In the genomic region with DNA sequence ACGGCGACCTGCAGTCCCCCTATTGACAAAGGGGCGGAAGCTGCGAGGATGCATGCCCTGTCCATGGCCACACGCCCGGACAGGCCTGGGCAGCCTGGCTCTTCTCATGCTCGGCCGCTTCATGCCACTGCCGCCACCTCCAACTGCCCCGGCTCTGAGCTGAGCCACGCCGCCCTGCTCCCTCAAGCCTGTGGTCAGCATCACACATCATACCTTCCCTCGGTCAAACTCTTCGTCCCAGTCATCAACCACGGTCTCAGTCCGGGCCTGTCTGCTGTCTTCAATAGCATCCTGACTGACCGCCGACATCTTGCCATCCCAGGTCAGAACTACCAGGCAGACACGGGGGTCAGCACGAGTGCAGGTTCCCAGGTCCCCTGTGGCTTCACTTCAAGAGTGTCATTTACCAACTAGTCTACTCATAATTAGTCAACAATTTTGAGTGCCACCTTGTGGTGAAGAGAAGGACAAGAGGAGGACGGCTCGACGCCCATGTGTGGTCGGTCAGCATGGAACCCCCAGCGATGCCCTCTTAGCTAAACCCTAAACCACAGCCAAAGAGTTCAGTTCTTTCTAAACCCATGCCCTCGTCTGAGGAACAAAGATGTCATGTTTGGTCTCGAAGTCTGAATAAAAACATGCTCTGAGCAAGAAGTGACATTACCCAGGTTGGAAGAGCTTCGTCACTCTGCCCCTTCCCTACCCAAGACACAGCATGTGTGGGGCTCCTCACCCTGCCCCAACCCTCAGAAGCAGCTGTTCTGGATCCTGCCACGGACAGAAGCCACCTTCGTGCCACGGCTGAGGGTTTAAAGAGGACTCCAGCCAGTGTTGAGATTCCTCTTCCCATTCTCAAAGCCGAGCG, we compare ENCODE assay signal across 8 cellular contexts. TPM values are rescaled to one million over a fixed set of nuclear protein-coding genes. Genes with fewer than 3 reads are reported as not detected.
DNase-seq lines count a peak whose midpoint lies in the region; ATAC-seq and TF ChIP-seq lines count a peak whose summit lies in the region.

No MANE protein-coding gene starts in this region.

- no peaks in the 10 kb centered on the region for H3K27me3 ChIP-seq in esophagus squamous epithelium

- no peaks in the 10 kb centered on the region for H3K9me3 ChIP-seq in esophagus squamous epithelium

- intact Hi-C loops in esophagus squamous epithelium (cut with DNase I): no loop called here

- DNase-seq in stimulated activated CD4-positive, alpha-beta T cell treated with anti-CD3 and anti-CD28 coated beads, Interleukin-15, amount 100 ng/mL, for 24 hours: peak; percentile 24
- DNase-seq in stimulated activated CD4-positive, alpha-beta T cell treated with anti-CD3 and anti-CD28 coated beads, Interleukin-1b, Interleukin-23, amount 100 ng/mL, for 48 hours: no peak
- DNase-seq in esophagus squamous epithelium (lab: John Stamatoyannopoulos, UW) (no peak), pons (ENCODE audit: low spot score) (peak; percentile 80), NOMO-1 treated with dmso at 0.1 percent for 144 hours (lab: John Stamatoyannopoulos, UW; ENCODE audit: unreplicated experiment) (no peak)

- 76 to 82% methylated on average over 22 to 29 of the region's 33 CpGs for WGBS in esophagus squamous epithelium, 2 donors

- H3K4me1 ChIP-seq in esophagus squamous epithelium: peaks cover 5 to 40% (median 17%) of the 10 kb centered on the region in 3 donors

- no peak for TF ChIP-seq POLR2A in esophagus squamous epithelium (IDR thresholded peaks at IDR 0.05)

- peaks cover 34 to 96% (median 41%) of the 10 kb centered on the region in 3 donors for H3K36me3 ChIP-seq in esophagus squamous epithelium

- H3K4me3 ChIP-seq in esophagus squamous epithelium: no peak overlapping the region

- ATAC-seq in SK-N-SH treated with all-trans-retinoic acid at 6 μM for 48 hours: peak; percentile 55; the same call in 2 of the 3 replicates
- ATAC-seq in HG03135 (IDR thresholded peaks at IDR 0.05; ENCODE audit: unreplicated experiment): no peak
- no peak for ATAC-seq in HG03457 (IDR thresholded peaks at IDR 0.05; ENCODE audit: unreplicated experiment)

- peak; percentile 34 to 52 (median 42) for TF ChIP-seq CTCF in esophagus squamous epithelium (IDR thresholded peaks at IDR 0.05)

- peak overlapping the region in 1 of 4 donors; percentile 6 for H3K27ac ChIP-seq in esophagus squamous epithelium

TF ChIP-seq in SK-N-SH treated with all-trans-retinoic acid at 6 μM for 48 hours, 23 proteins besides CTCF, POLR2A, EP300 and RAD21:
- TF ChIP-seq CSDC2 (CRISPR knock-in tag; IDR thresholded peaks at IDR 0.05): no peak
- TF ChIP-seq GLIS3 (CRISPR knock-in tag; IDR thresholded peaks at IDR 0.05): no peak
- TF ChIP-seq TCF4 (CRISPR knock-in tag; IDR thresholded peaks at IDR 0.05; ENCODE audit: borderline replicate concordance): no peak
- TF ChIP-seq SNAI2 (CRISPR knock-in tag; IDR thresholded peaks at IDR 0.05): no peak
- TF ChIP-seq ZNF8 (CRISPR knock-in tag; IDR thresholded peaks at IDR 0.05): no peak
- no peak for TF ChIP-seq ARNTL (CRISPR knock-in tag; IDR thresholded peaks at IDR 0.05; ENCODE audit: borderline replicate concordance, low read depth)
- TF ChIP-seq, protein P1, sequence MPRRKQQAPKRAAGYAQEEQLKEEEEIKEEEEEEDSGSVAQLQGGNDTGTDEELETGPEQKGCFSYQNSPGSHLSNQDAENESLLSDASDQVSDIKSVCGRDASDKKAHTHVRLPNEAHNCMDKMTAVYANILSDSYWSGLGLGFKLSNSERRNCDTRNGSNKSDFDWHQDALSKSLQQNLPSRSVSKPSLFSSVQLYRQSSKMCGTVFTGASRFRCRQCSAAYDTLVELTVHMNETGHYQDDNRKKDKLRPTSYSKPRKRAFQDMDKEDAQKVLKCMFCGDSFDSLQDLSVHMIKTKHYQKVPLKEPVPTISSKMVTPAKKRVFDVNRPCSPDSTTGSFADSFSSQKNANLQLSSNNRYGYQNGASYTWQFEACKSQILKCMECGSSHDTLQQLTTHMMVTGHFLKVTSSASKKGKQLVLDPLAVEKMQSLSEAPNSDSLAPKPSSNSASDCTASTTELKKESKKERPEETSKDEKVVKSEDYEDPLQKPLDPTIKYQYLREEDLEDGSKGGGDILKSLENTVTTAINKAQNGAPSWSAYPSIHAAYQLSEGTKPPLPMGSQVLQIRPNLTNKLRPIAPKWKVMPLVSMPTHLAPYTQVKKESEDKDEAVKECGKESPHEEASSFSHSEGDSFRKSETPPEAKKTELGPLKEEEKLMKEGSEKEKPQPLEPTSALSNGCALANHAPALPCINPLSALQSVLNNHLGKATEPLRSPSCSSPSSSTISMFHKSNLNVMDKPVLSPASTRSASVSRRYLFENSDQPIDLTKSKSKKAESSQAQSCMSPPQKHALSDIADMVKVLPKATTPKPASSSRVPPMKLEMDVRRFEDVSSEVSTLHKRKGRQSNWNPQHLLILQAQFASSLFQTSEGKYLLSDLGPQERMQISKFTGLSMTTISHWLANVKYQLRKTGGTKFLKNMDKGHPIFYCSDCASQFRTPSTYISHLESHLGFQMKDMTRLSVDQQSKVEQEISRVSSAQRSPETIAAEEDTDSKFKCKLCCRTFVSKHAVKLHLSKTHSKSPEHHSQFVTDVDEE (CRISPR knock-in tag; IDR thresholded peaks at IDR 0.05): no peak
- TF ChIP-seq ZFP30 (CRISPR knock-in tag; IDR thresholded peaks at IDR 0.05): no peak
- no peak for TF ChIP-seq ISL1 (CRISPR knock-in tag; IDR thresholded peaks at IDR 0.05)
- TF ChIP-seq OSR1 (CRISPR knock-in tag; IDR thresholded peaks at IDR 0.05): no peak
- TF ChIP-seq ZC3H10 (CRISPR knock-in tag; IDR thresholded peaks at IDR 0.05): no peak
- TF ChIP-seq RARB (CRISPR knock-in tag; IDR thresholded peaks at IDR 0.05): no peak

RNA-seq across cellular contexts. Expression of a gene that starts 16.9 kb away (rescaled TPM):
- 10 to 100 TPM; 42.1 to 86.7 (median 67.5) TPM for total RNA-seq in esophagus squamous epithelium

RNA-seq across cellular contexts. Expression of a gene that starts 41.7 kb away (rescaled TPM):
- total RNA-seq in esophagus squamous epithelium: 10 to 100 TPM; 13.2 to 38.9 (median 22.4) TPM

Comparison
In these comparisons a context has a peak if more than half of its experiments do, and no peak if none do; other contexts are left out.
1. DNase-seq: peak in stimulated activated CD4-positive, alpha-beta T cell treated with anti-CD3 and anti-CD28 coated beads, Interleukin-15, amount 100 ng/mL, for 24 hours (single experiment) and pons (single experiment); none in stimulated activated CD4-positive, alpha-beta T cell treated with anti-CD3 and anti-CD28 coated beads, Interleukin-1b, Interleukin-23, amount 100 ng/mL, for 48 hours (single experiment), esophagus squamous epithelium (single experiment) and NOMO-1 treated with dmso at 0.1 percent for 144 hours (single experiment).